ENCODE assay signal across 1 cellular context in genomic region chr15:70488002-70488605, GRCh38.
TF ChIP-seq lines count a peak whose summit lies in the region.

No MANE protein-coding gene starts in this region.

TF ChIP-seq in GM12878, 131 proteins besides CTCF, POLR2A, EP300 and RAD21 (continued from another document):
- TF ChIP-seq MLLT1 (IDR thresholded peaks at IDR 0.05) (no peak), YY1 (IDR thresholded peaks at IDR 0.05; ENCODE audit: low read depth, low read length) (peak; percentile 73), SKIL (IDR thresholded peaks at IDR 0.05; ENCODE audit: low read depth, poor library complexity, severe bottlenecking) (no peak), KDM1A (IDR thresholded peaks at IDR 0.05; ENCODE audit: borderline replicate concordance) (no peak), SUZ12 (IDR thresholded peaks at IDR 0.05; ENCODE audit: unreplicated experiment) (no peak), SREBF1 (IDR thresholded peaks at IDR 0.05; ENCODE audit: low read length) (no peak), HDAC2 (IDR thresholded peaks at IDR 0.05) (no peak), TARDBP (IDR thresholded peaks at IDR 0.05; ENCODE audit: borderline replicate concordance) (no peak), RELB (IDR thresholded peaks at IDR 0.05; ENCODE audit: low read depth) (no peak), EED (IDR thresholded peaks at IDR 0.05; ENCODE audit: low read depth) (peak; percentile 62; the same call in 1 of the 2 replicates), RCOR1 (conservative IDR thresholded peaks at IDR 0.05; ENCODE audit: low read depth, low read length) (no peak), FOS (IDR thresholded peaks at IDR 0.05; ENCODE audit: borderline replicate concordance, extremely low read depth, insufficient read length) (no peak), RBBP5 (conservative IDR thresholded peaks at IDR 0.05) (no peak), ESRRA (IDR thresholded peaks at IDR 0.05; ENCODE audit: low read length) (no peak), NFXL1 (IDR thresholded peaks at IDR 0.05; ENCODE audit: borderline replicate concordance) (0 out of 2 replicates have a peak, but pooled peaks have one; percentile 73), IKZF1 (conservative IDR thresholded peaks at IDR 0.05) (0 out of 2 replicates have a peak, but pooled peaks have one; percentile 13), FOXM1 (IDR thresholded peaks at IDR 0.05; ENCODE audit: low read depth, low read length) (0 out of 2 replicates have a peak, but pooled peaks have one; percentile 23), CREM (IDR thresholded peaks at IDR 0.05; ENCODE audit: low read depth) (no peak), HDAC6 (IDR thresholded peaks at IDR 0.05; ENCODE audit: unreplicated experiment) (no peak), NBN (IDR thresholded peaks at IDR 0.05) (0 out of 2 replicates have a peak, but pooled peaks have one; percentile 31), CHD4 (IDR thresholded peaks at IDR 0.05) (no peak)
